ENCODE assay signal across 31 cellular contexts in the genomic region with DNA sequence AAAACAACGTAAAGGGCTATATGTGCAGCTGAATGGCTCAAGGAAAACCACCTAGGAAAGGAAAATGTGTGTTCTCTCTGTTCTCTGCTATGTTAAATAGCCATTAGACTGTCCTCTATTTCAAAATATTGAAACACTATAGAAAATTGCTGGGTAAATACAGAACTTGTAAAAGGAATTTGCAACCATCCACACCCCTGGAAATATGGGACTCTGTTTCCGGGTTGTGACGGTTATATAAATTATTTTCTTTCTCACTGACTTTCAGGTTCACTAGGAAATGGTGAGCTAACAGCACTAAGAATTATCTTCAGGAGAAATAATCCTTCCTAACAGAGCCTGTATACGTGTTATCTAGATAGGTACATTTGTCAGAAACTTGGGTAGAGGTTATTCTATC.
"Had no signal": no experiment of that assay in that cellular context is flagged by ENCODE, and none has a peak within 500 bp of the region (broad histone marks: within the 10 kb centered on the region; RNA-seq: fewer than 3 reads in every experiment).

No MANE protein-coding gene starts in this region.

- H3K4me1 ChIP-seq: adrenal gland, ascending aorta, body of pancreas, breast epithelium had no signal

- H3K4me3 ChIP-seq: adrenal gland, ascending aorta, body of pancreas, breast epithelium, cardiac muscle cell had no signal

- H3K36me3 ChIP-seq: adrenal gland, ascending aorta, brain microvascular endothelial cell, breast epithelium, cardiac muscle cell had no signal

- DNase-seq: activated effector memory CD4-positive, alpha-beta T cell treated with anti-CD3 and anti-CD28 coated beads, Interleukin-2, amount 50 U/mL, for 16 hours; activated effector memory CD4-positive, alpha-beta T cell treated with Interleukin-2 at 50 U/mL for 16 hours; activated gamma-delta T cell; activated gamma-delta T cell treated with Interleukin-2 at 50 U/mL for 16 hours; activated naive CD4-positive, alpha-beta T cell; activated naive CD4-positive, alpha-beta T cell treated with anti-CD3 and anti-CD28 coated beads for 36 hours; activated naive CD4-positive, alpha-beta T cell treated with anti-CD3 and anti-CD28 coated beads, Interleukin-2, amount 10 ng/mL, durations not matched to agents 7 days and 5 days; activated naive CD4-positive, alpha-beta T cell treated with anti-CD3 and anti-CD28 coated beads, Interleukin-2, amount 50 U/mL, for 16 hours; activated naive CD4-positive, alpha-beta T cell treated with Interleukin-2 at 50 U/mL for 16 hours; activated naive CD8-positive, alpha-beta T cell treated with anti-CD3 and anti-CD28 coated beads for 36 hours; activated naive CD8-positive, alpha-beta T cell treated with anti-CD3 and anti-CD28 coated beads, Interleukin-2, amount 10 ng/mL, durations not matched to agents 7 days and 5 days; activated naive CD8-positive, alpha-beta T cell treated with anti-CD3 and anti-CD28 coated beads, Interleukin-2, amount 50 U/mL, for 24 hours; activated T-cell treated with anti-CD3 and anti-CD28 coated beads for 4 hours; activated T-cell treated with anti-CD3 and anti-CD28 coated beads, Interleukin-2, amount 50 U/mL, for 1 hour; activated T-cell treated with anti-CD3 and anti-CD28 coated beads, Interleukin-2, amount 50 U/mL, for 24 hours; activated T-cell treated with anti-CD3 and anti-CD28 coated beads, Interleukin-2, amount 50 U/mL, for 4 hours; activated T-cell treated with anti-CD3 and anti-CD28 coated beads, Interleukin-2, amount 50 U/mL, for 48 hours; activated T-cell treated with anti-CD3 and anti-CD28 coated beads, Interleukin-2, amount 50 U/mL, for 72 hours; adrenal gland; amniotic stem cell; amygdala; aorta; body of pancreas; brain microvascular endothelial cell; caudate nucleus; cerebellar nuclear complex had no signal

- H3K9me3 ChIP-seq: adrenal gland, ascending aorta, body of pancreas, breast epithelium had no signal

- ATAC-seq: activated naive CD4-positive, alpha-beta T cell treated with anti-CD3 and anti-CD28 coated beads, Interleukin-2, amount 50 U/mL, for 72 hours; activated naive CD8-positive, alpha-beta T cell treated with anti-CD3 and anti-CD28 coated beads, Interleukin-2, amount 50 U/mL, for 24 hours; activated T-cell treated with anti-CD3 and anti-CD28 coated beads, Interleukin-2, amount 50 U/mL, for 4 hours; activated T-cell treated with anti-CD3 and anti-CD28 coated beads, Interleukin-2, amount 50 U/mL, for 72 hours; activated T-helper 17 cell treated with anti-CD3 and anti-CD28 coated beads, Interleukin-2, amount 50 U/mL, for 72 hours; body of pancreas had no signal
